ENCODE assay signal across 15 cellular contexts in the genomic region with DNA sequence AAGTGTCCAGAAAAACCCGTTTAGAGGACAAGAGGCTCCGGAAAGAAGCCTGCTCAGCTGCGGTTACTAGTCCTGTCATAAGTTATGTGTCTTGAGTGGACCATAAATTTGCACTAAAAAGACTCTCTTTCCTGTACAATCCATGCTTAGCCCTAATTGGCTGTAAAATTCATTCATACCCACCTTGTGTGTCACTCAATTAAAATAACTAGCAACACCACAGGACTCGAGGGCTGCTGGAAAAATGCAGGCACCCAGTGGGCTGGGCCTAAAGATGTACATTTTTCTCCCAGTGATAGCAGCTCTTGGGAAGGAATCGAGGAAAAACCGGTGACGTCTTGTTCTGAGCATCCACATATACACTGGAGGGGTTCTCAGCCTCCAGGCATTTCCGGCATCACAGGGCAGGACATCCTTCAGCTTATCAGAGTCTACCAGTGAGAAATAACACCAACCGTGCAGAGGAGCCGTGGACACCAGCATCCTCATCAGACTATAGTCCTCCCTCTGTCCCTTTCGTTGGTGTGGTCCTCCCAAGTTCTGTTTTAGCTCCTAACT.
DNase-seq lines count a peak whose midpoint lies in the region; ATAC-seq and TF ChIP-seq lines count a peak whose summit lies in the region.
"Had no signal": no experiment of that assay in that cellular context is flagged by ENCODE, and none has a peak within 500 bp of the region (broad histone marks: within the 10 kb centered on the region; RNA-seq: fewer than 3 reads in every experiment).

No MANE protein-coding gene starts in this region.

- WGBS in sigmoid colon, 2 donors: 88 to 90% methylated on average over 11 of the region's 11 CpGs

- H3K27ac ChIP-seq in sigmoid colon (no peak overlapping the region), upper lobe of right lung (no peak overlapping the region)
- H3K27ac ChIP-seq: A549, C4-2B, HL-60 had no signal

- TF ChIP-seq EP300 in sigmoid colon (IDR thresholded peaks at IDR 0.05): no peak

- ATAC-seq in upper lobe of right lung: no peak
- ATAC-seq: A549 had no signal

- no peaks in the 10 kb centered on the region for H3K9me3 ChIP-seq in sigmoid colon
- H3K9me3 ChIP-seq in upper lobe of right lung: no peaks in the 10 kb centered on the region
- H3K9me3 ChIP-seq: A549, BE2C, HAP-1 had no signal

- no peak for TF ChIP-seq CTCF in cardiac fibroblast (IDR thresholded peaks at IDR 0.05; ENCODE audit: low read depth, low read length)
- TF ChIP-seq CTCF in fibroblast of pulmonary artery (IDR thresholded peaks at IDR 0.05; ENCODE audit: low read length, missing control alignments): no peak
- TF ChIP-seq CTCF in sigmoid colon (IDR thresholded peaks at IDR 0.05): no peak
- no peak for TF ChIP-seq CTCF in upper lobe of right lung (IDR thresholded peaks at IDR 0.05)

- peak; percentile 13 for DNase-seq in HT1080 (ENCODE audit: low read depth)
- DNase-seq in cardiac fibroblast (ENCODE audit: low read depth in 2 of 2): peak; percentile 17 to 31
- DNase-seq in fibroblast of pulmonary artery (ENCODE audit: low read depth): peak; percentile 42
- peak; percentile 34 for DNase-seq in sigmoid colon
- DNase-seq in upper lobe of right lung: no peak
- no peak for DNase-seq in NCI-H69 (lab: John Stamatoyannopoulos, UW)
- no peak for DNase-seq in DMS53 treated with DMSO at 0.1 percent for 48 hours (lab: John Stamatoyannopoulos, UW; ENCODE audit: unreplicated experiment)
- DNase-seq: BE2C; CD4-positive, alpha-beta memory T cell; DMS79 treated with DMSO at 0.1 percent for 48 hours; GDM1 had no signal

- H3K4me1 ChIP-seq in sigmoid colon: peaks cover 0 to 21% (median 13%) of the 10 kb centered on the region in 4 donors
- H3K4me1 ChIP-seq in upper lobe of right lung: no peaks in the 10 kb centered on the region
- H3K4me1 ChIP-seq: A549, BE2C, HAP-1 had no signal

- intact Hi-C loops in sigmoid colon (cut with DNase I) (no loop called here), upper lobe of right lung (cut with DNase I) (no loop called here)

- no peak for TF ChIP-seq POLR2A in sigmoid colon (IDR thresholded peaks at IDR 0.05)

- H3K4me3 ChIP-seq in cardiac fibroblast (replicated peaks in 1 of 2; ENCODE audit: low read depth in 2 of 2, low read length in 2 of 2) (no peak overlapping the region), fibroblast of pulmonary artery (replicated peaks; ENCODE audit: low read depth, low read length) (no peak overlapping the region), sigmoid colon (no peak overlapping the region), upper lobe of right lung (no peak overlapping the region)
- H3K4me3 ChIP-seq: A549, HAP-1 had no signal

- no peaks in the 10 kb centered on the region for H3K27me3 ChIP-seq in sigmoid colon
- no peaks in the 10 kb centered on the region for H3K27me3 ChIP-seq in upper lobe of right lung
- H3K27me3 ChIP-seq: BE2C had no signal

- H3K36me3 ChIP-seq in sigmoid colon: no peaks in the 10 kb centered on the region
- H3K36me3 ChIP-seq in upper lobe of right lung: no peaks in the 10 kb centered on the region
- H3K36me3 ChIP-seq: BE2C, HAP-1 had no signal

Comparison
In these comparisons a context has a peak if more than half of its experiments do, and no peak if none do; other contexts are left out.
1. DNase-seq: peak in HT1080 (single experiment), cardiac fibroblast (2 of 2), fibroblast of pulmonary artery (single experiment) and sigmoid colon (single experiment); none in upper lobe of right lung (single experiment), NCI-H69 (single experiment) and DMS53 treated with DMSO at 0.1 percent for 48 hours (single experiment).